8 cellular contexts compared by ENCODE assay signal in the genomic region with DNA sequence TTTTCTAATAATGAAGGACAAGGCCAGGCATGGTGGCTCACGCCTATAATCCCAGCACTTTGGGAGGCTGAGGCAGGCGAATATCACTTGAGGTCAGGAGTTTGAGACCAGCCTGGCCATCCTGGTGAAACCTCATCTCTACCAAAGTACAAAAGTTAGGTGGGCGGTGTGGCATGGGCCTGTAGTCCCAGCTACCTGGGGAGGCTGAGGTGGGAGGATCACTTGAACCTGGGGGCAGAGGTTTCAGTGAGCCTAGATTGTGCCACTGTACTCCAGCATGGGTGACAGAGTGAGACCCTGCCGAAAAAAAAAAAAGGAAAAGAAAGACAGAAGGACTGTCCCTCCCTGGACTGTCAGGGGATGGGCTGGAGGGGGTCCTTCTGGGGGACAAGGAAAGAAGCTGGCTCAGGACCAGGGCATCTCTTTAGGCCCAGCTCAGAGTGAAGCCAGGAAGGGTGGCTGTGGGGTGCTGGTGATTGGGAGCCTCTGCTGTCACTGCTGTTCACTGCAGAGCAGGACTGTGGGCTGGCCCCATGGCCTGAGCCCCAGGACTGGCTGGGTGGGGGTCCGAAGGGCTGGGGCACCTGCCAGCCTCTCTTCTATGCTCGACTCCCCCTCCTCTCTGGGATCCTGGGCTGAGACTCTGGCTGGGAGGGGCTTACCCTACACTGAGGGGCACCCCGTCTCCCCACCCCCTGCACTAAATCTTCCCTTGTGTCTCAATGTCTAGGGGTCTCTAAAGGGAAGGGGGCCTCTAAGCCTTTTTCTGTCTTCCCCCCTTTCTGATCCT. TPM values are rescaled to one million over a fixed set of nuclear protein-coding genes. Genes with fewer than 3 reads are reported as not detected.
A peak's percentile ranks its signal among the peaks of the same experiment; 100 is the strongest.
DNase-seq lines count a peak whose midpoint lies in the region; ATAC-seq, FAIRE-seq and TF ChIP-seq lines count a peak whose summit lies in the region.

No MANE protein-coding gene starts in this region.

- no peak for FAIRE-seq in HTR-8/SVneo (lab: Jason Lieb, UNC)

- peaks cover 12 to 43% of the 10 kb centered on the region in 2 donors for H3K4me1 ChIP-seq in ascending aorta
- peaks cover 0 to 58% of the 10 kb centered on the region in 2 donors for H3K4me1 ChIP-seq in left lung
- H3K4me1 ChIP-seq in thymus (ENCODE audit: control insufficient read depth, insufficient read depth, low read length), result peaks cover 32% of the 10 kb centered on the region

- no peak overlapping the region for H3K27ac Mint-ChIP-seq in activated CD8-positive, alpha-beta memory T cell treated with anti-CD3 and anti-CD28 coated beads, Interleukin-2, amount 10 ng/mL, durations not matched to agents 7 days and 5 days

- WGBS in thymus, result 66% methylated on average over 7 of the region's 7 CpGs

- no peak for DNase-seq in activated CD8-positive, alpha-beta memory T cell treated with anti-CD3 and anti-CD28 coated beads, Interleukin-2, amount 10 ng/mL, durations not matched to agents 7 days and 5 days
- DNase-seq in activated CD8-positive, alpha-beta memory T cell treated with anti-CD3 and anti-CD28 coated beads, Interleukin-2, amount 50 U/mL, for 4 hours, result no peak
- no peak for DNase-seq in ascending aorta (ENCODE audit: low spot score in 2 of 2)
- no peak for DNase-seq in left lung
- no peak for DNase-seq in HTR-8/SVneo (ENCODE audit: insufficient read length, low spot score)
- no peak for DNase-seq in NCI-H2081 treated with DMSO at 0.1 percent for 48 hours (lab: John Stamatoyannopoulos, UW)

- peak overlapping the region; percentile 81 to 98 for H3K4me3 ChIP-seq in ascending aorta
- peak overlapping the region; percentile 88 to 90 for H3K4me3 ChIP-seq in left lung
- peak overlapping the region; percentile 93 for H3K4me3 ChIP-seq in thymus (ENCODE audit: low read length)

- intact Hi-C loops in ascending aorta (cut with DNase I), result loop anchor here (10.0 kb wide), 1 partner anchor 237 kb away; no protein-coding TSS in a partner anchor
- intact Hi-C loops in left lung (cut with DNase I), result no loop called here

- ATAC-seq in activated CD8-positive, alpha-beta memory T cell treated with anti-CD3 and anti-CD28 coated beads, Interleukin-2, amount 10 ng/mL, durations not matched to agents 7 days and 5 days, result no peak
- no peak for ATAC-seq in left lung
- ATAC-seq in GM19455 (IDR thresholded peaks at IDR 0.05; ENCODE audit: unreplicated experiment), result no peak

- peak overlapping the region; percentile 61 for H3K4me3 Mint-ChIP-seq in activated CD8-positive, alpha-beta memory T cell treated with anti-CD3 and anti-CD28 coated beads, Interleukin-2, amount 10 ng/mL, durations not matched to agents 7 days and 5 days

- H3K27ac ChIP-seq in ascending aorta, result peak overlapping the region; percentile 94 to 98
- H3K27ac ChIP-seq in left lung, result peak overlapping the region; percentile 78 to 86
- H3K27ac ChIP-seq in thymus (ENCODE audit: low read depth), result peak overlapping the region; percentile 74

- H3K27me3 ChIP-seq in ascending aorta (no peaks in the 10 kb centered on the region), left lung (peaks cover 0 to 11% of the 10 kb centered on the region in 2 donors), thymus (ENCODE audit: control insufficient read depth, insufficient read depth) (no peaks in the 10 kb centered on the region)

- H3K9me3 Mint-ChIP-seq in activated CD8-positive, alpha-beta memory T cell treated with anti-CD3 and anti-CD28 coated beads, Interleukin-2, amount 10 ng/mL, durations not matched to agents 7 days and 5 days (ENCODE audit: low read depth), result no peaks in the 10 kb centered on the region

- CTCF ChIA-PET in activated CD8-positive, alpha-beta memory T cell treated with anti-CD3 and anti-CD28 coated beads, Interleukin-2, amount 10 ng/mL, durations not matched to agents 7 days and 5 days (lab: Charles Lee), result interaction anchor here (0.7 to 1.9 kb wide), 5 partner anchors 13 to 240 kb away, joined by 3 to 9 read pairs (median 4); no protein-coding TSS in a partner anchor

- no peaks in the 10 kb centered on the region for H3K36me3 Mint-ChIP-seq in activated CD8-positive, alpha-beta memory T cell treated with anti-CD3 and anti-CD28 coated beads, Interleukin-2, amount 10 ng/mL, durations not matched to agents 7 days and 5 days

- H3K27me3 Mint-ChIP-seq in activated CD8-positive, alpha-beta memory T cell treated with anti-CD3 and anti-CD28 coated beads, Interleukin-2, amount 10 ng/mL, durations not matched to agents 7 days and 5 days, result peaks cover 64% of the 10 kb centered on the region

- TF ChIP-seq CTCF in ascending aorta (IDR thresholded peaks at IDR 0.05) (no peak), left lung (IDR thresholded peaks at IDR 0.05) (no peak)

- H3K36me3 ChIP-seq in ascending aorta (no peaks in the 10 kb centered on the region), left lung (no peaks in the 10 kb centered on the region), thymus (ENCODE audit: control insufficient read depth, insufficient read depth) (no peaks in the 10 kb centered on the region)

- H3K4me1 Mint-ChIP-seq in activated CD8-positive, alpha-beta memory T cell treated with anti-CD3 and anti-CD28 coated beads, Interleukin-2, amount 10 ng/mL, durations not matched to agents 7 days and 5 days, result peaks cover 7% of the 10 kb centered on the region

- H3K9me3 ChIP-seq in ascending aorta, result no peaks in the 10 kb centered on the region
- no peaks in the 10 kb centered on the region for H3K9me3 ChIP-seq in left lung
- H3K9me3 ChIP-seq in thymus (ENCODE audit: control insufficient read depth), result peaks cover 1% of the 10 kb centered on the region

RNA-seq across cellular contexts. Expression of a gene that starts 0.9 kb away (rescaled TPM):
- total RNA-seq in activated CD8-positive, alpha-beta memory T cell treated with anti-CD3 and anti-CD28 coated beads, Interleukin-2, amount 10 ng/mL, durations not matched to agents 7 days and 5 days, result under 1 TPM in 1 of 2 experiments, not detected in 1; 0.40 TPM
- total RNA-seq in ascending aorta, result 89.0 TPM
- total RNA-seq in left lung, result 10 to 100 TPM; 49.1 to 51.0 TPM
- polyA plus RNA-seq in thymus, result 6.4 TPM

Comparison
In these comparisons a context has a peak if more than half of its experiments do, and no peak if none do; other contexts are left out.
1. RNA of a gene that starts 0.9 kb away (total RNA-seq): 89.0 TPM in ascending aorta (single experiment) and 49.1 to 51.0 TPM in left lung; 0.40 TPM in activated CD8-positive, alpha-beta memory T cell treated with anti-CD3 and anti-CD28 coated beads, Interleukin-2, amount 10 ng/mL, durations not matched to agents 7 days and 5 days; every median in the first group is over 10 times any median in the second.
2. Peak in every context shown above with its lines, with median percentiles within 50 percentile points of each other: H3K27ac ChIP-seq and H3K4me3 ChIP-seq.